ENCODE assay signal across 23 cellular contexts in the genomic region with DNA sequence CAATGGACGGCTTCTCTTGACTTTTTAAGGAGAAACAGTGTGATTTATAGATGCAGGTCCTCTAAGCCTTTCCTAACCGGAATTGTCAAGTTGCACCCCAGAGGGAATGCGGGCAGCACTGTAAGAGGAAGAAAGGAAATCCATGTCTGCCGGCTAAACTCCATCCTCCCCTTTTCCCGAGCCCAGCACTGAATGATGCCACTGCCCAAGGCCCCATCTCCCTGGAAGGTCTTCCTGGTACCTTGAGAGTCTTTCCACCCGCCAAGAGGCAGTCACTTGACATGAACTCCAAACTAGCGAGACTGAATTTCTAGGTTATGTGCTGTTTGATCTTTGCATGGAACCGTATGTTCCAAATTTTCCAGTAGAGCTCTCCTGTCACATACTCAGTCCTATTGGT.
DNase-seq lines count a peak whose midpoint lies in the region; ATAC-seq, FAIRE-seq and TF ChIP-seq lines count a peak whose summit lies in the region.
"Had no signal": no experiment of that assay in that cellular context is flagged by ENCODE, and none has a peak within 500 bp of the region (broad histone marks: within the 10 kb centered on the region; RNA-seq: fewer than 3 reads in every experiment).

No MANE protein-coding gene starts in this region.

- no peak overlapping the region for H2AFZ ChIP-seq in OCI-LY3 (ENCODE audit: low read depth, low read length)

- H3K4me1 ChIP-seq in right atrium auricular region (peaks cover 0 to 14% of the 10 kb centered on the region in 2 donors), OCI-LY3 (ENCODE audit: low read length) (peaks cover 12% of the 10 kb centered on the region)
- H3K4me1 ChIP-seq: A549, Caco-2 had no signal

- DNase-seq in cardiac septum (ENCODE audit: low spot score) (peak; percentile 61), right atrium auricular region (ENCODE audit: low spot score) (no peak), bronchial epithelial cell (ENCODE audit: low read depth) (no peak), mesenteric fat pad (ENCODE audit: low spot score) (peak; percentile 72), caudate nucleus (lab: John Stamatoyannopoulos, UW) (no peak), left colon (no peak)
- DNase-seq: AML-193; Caco-2; Calu3; CD4-positive, alpha-beta T cell; CD8-positive, alpha-beta T cell; DMS79 treated with DMSO at 0.1 percent for 48 hours; GF-D8 had no signal

- H3K4me2 ChIP-seq in OCI-LY3 (ENCODE audit: low read length) = peak overlapping the region; percentile 22; the same call in 1 of the 2 replicates
- H3K4me2 ChIP-seq: A549; BLaER1 treated with 17β-estradiol and CSF1 and Interleukin-3, amounts not matched to agents 10 nM and 100 nM had no signal

- peaks cover 17% of the 10 kb centered on the region for H3K36me3 ChIP-seq in right atrium auricular region
- H3K36me3 ChIP-seq in OCI-LY3 (replicated peaks; ENCODE audit: low read depth, low read length) = no peaks in the 10 kb centered on the region
- H3K36me3 ChIP-seq in bronchial epithelial cell (ENCODE audit: control insufficient read depth, insufficient read depth, low read length) = no peaks in the 10 kb centered on the region
- H3K36me3 ChIP-seq: BLaER1 treated with 17β-estradiol and CSF1 and Interleukin-3, amounts not matched to agents 10 nM and 100 nM had no signal

- no peak overlapping the region for H3K9ac ChIP-seq in OCI-LY3 (ENCODE audit: low read length)
- H3K9ac ChIP-seq: BLaER1 treated with 17β-estradiol and CSF1 and Interleukin-3, amounts not matched to agents 10 nM and 100 nM had no signal

- peak; percentile 90 for FAIRE-seq in bronchial epithelial cell (lab: Jason Lieb, UNC)
- FAIRE-seq: A549, D721Med, G401.6, GM12891, GM19239 had no signal

- H4K20me1 ChIP-seq in OCI-LY3 (ENCODE audit: insufficient read depth, low read length) = no peaks in the 10 kb centered on the region
- H4K20me1 ChIP-seq: BLaER1 treated with 17β-estradiol and CSF1 and Interleukin-3, amounts not matched to agents 10 nM and 100 nM had no signal

- TF ChIP-seq CTCF in right atrium auricular region (IDR thresholded peaks at IDR 0.05) (no peak), OCI-LY3 (IDR thresholded peaks at IDR 0.05; ENCODE audit: low read depth, low read length) (no peak), bronchial epithelial cell (IDR thresholded peaks at IDR 0.05; ENCODE audit: insufficient read depth, low read length, severe bottlenecking) (no peak)

- intact Hi-C loops in cardiac septum (cut with DNase I) = no loop called here
- intact Hi-C loops in left colon (cut with DNase I, micrococcal nuclease) = no loop called here

- no peak for ATAC-seq in HG03342 (IDR thresholded peaks at IDR 0.05; ENCODE audit: unreplicated experiment)
- ATAC-seq in left colon = no peak
- ATAC-seq: A549; CD8-positive, alpha-beta T cell had no signal

- H3K27ac ChIP-seq in right atrium auricular region (peak overlapping the region in 1 of 2 donors; percentile 21), OCI-LY3 (ENCODE audit: low read length) (no peak overlapping the region), caudate nucleus (ENCODE audit: low read depth, low read length) (no peak overlapping the region)
- H3K27ac ChIP-seq: 22Rv1; A549; BLaER1 treated with 17β-estradiol and CSF1 and Interleukin-3, amounts not matched to agents 10 nM and 100 nM; C4-2B had no signal

- H3K27me3 ChIP-seq in right atrium auricular region = no peaks in the 10 kb centered on the region
- peaks cover 8% of the 10 kb centered on the region; the same call in 1 of the 2 replicates for H3K27me3 ChIP-seq in OCI-LY3 (ENCODE audit: low read depth, low read length)
- H3K27me3 ChIP-seq in bronchial epithelial cell (ENCODE audit: control insufficient read depth, insufficient read depth, low read length) = no peaks in the 10 kb centered on the region
- H3K27me3 ChIP-seq: BLaER1 treated with 17β-estradiol and CSF1 and Interleukin-3, amounts not matched to agents 10 nM and 100 nM had no signal

- H3K79me2 ChIP-seq in OCI-LY3 (ENCODE audit: low read length) = no peaks in the 10 kb centered on the region

- H3K9me3 ChIP-seq in right atrium auricular region = no peaks in the 10 kb centered on the region
- H3K9me3 ChIP-seq in OCI-LY3 (ENCODE audit: insufficient read depth, low read length) = no peaks in the 10 kb centered on the region
- H3K9me3 ChIP-seq: A549; BLaER1 treated with 17β-estradiol and CSF1 and Interleukin-3, amounts not matched to agents 10 nM and 100 nM; Caco-2 had no signal

- H3K4me3 ChIP-seq in right atrium auricular region (no peak overlapping the region), OCI-LY3 (ENCODE audit: low read length) (no peak overlapping the region), bronchial epithelial cell (ENCODE audit: low read depth, low read length) (no peak overlapping the region)
- H3K4me3 ChIP-seq: A549; BLaER1 treated with 17β-estradiol and CSF1 and Interleukin-3, amounts not matched to agents 10 nM and 100 nM had no signal

Comparison
In these comparisons a context has a peak if more than half of its experiments do, and no peak if none do; other contexts are left out.
1. DNase-seq: peak in cardiac septum (single experiment) and mesenteric fat pad (single experiment); none in right atrium auricular region (single experiment), bronchial epithelial cell (single experiment), caudate nucleus (0 of 61) and left colon (0 of 2).